ENCODE assay signal across 1 cellular context in genomic region chr7:129534558-129534957, GRCh38.
TF ChIP-seq lines count a peak whose summit lies in the region.
"Not testable (repeated sequence)": the region's sequence is repeated elsewhere in the genome, so short reads cannot be mapped to it uniquely, and the experiment has no call there.

No MANE protein-coding gene starts in this region.

TF ChIP-seq in K562, 482 proteins besides CTCF, POLR2A, EP300 and RAD21:
- TF ChIP-seq YY1 (IDR thresholded peaks at IDR 0.05; ENCODE audit: borderline replicate concordance in 1 of 3, control insufficient read depth in 1 of 3, extremely low read depth in 1 of 3, insufficient read depth in 3 of 3, insufficient read length in 1 of 3, insufficient replicate concordance in 2 of 3, low read depth in 1 of 3, low read length in 2 of 3) (peak in 2 of 3 experiments; percentile 31 to 69), EHMT2 (IDR thresholded peaks at IDR 0.05) (peak; percentile 29; the same call in 1 of the 2 replicates), TOE1 (IDR thresholded peaks at IDR 0.05; ENCODE audit: borderline replicate concordance) (0 out of 2 replicates have a peak, but pooled peaks have one; percentile 25), MAX (CRISPR knock-in tag; IDR thresholded peaks at IDR 0.05) (peak; percentile 29; the same call in 1 of the 2 replicates), USF2 (CRISPR knock-in tag; IDR thresholded peaks at IDR 0.05) (peak; percentile 62), USF1 (CRISPR knock-in tag; IDR thresholded peaks at IDR 0.05) (peak; percentile 71), RAD51 (IDR thresholded peaks at IDR 0.05; ENCODE audit: borderline replicate concordance, low read depth) (peak; percentile 53; the same call in 1 of the 2 replicates), STAT6 (CRISPR knock-in tag; IDR thresholded peaks at IDR 0.05) (0 out of 2 replicates have a peak, but pooled peaks have one; percentile 20)
- not testable (repeated sequence) for TF ChIP-seq TOE1 (CRISPR knock-in tag; IDR thresholded peaks at IDR 0.05; ENCODE audit: borderline replicate concordance, low read depth)
